17 cellular contexts compared by ENCODE assay signal in the genomic region with DNA sequence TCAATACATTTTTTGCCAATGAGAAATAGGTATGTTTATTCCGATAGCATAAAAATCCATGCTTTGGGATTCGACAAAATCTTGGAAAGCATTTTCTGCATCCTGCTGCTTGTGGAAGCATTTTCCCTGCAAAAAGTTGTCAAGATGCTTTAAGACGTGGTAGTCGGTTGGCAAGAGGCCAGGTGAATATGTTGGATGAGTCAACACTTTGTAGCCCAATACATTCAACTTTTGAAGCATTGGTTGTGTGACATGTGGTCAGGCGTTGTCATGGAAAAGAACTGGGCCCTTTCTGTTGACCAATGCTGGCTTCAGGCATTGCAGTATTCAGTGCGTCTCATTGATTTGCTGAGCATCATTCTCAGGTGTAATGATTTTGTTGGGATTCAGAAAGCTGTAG.
"Had no signal": no experiment of that assay in that cellular context is flagged by ENCODE, and none has a peak within 500 bp of the region (broad histone marks: within the 10 kb centered on the region; RNA-seq: fewer than 3 reads in every experiment).

No MANE protein-coding gene starts in this region.

- H3K4me1 ChIP-seq: lower lobe of right lung, spleen, upper lobe of left lung had no signal

- ATAC-seq: activated T-helper 17 cell treated with anti-CD3 and anti-CD28 coated beads, Interleukin-2, amount 50 U/mL, for 72 hours; left cardiac atrium; lower lobe of right lung; right cardiac atrium; stimulated activated memory B cell treated with anti-CD40 and anti-IgM and Interleukin-4, amounts not matched to agents 10 μg/mL and 1 μg/mL and 100 μg/mL, for 72 hours had no signal

- H3K27me3 ChIP-seq: spleen, upper lobe of left lung had no signal

- DNase-seq: activated B cell treated with CpG ODN at 0.5 μM for 24 hours; activated CD4-positive, alpha-beta T cell treated with anti-CD3 and anti-CD28 coated beads, Interleukin-2, amount 10 ng/mL, durations not matched to agents 7 days and 5 days; activated naive CD4-positive, alpha-beta T cell treated with anti-CD3 and anti-CD28 coated beads for 36 hours; activated T-cell treated with anti-CD3 and anti-CD28 coated beads for 4 hours; cerebellar nuclear complex; dermis blood vessel endothelial cell; erythroblast; hypothalamus; left cardiac atrium; lower lobe of right lung; naive B cell; right cardiac atrium; spleen; stimulated activated CD4-positive, alpha-beta T cell treated with anti-CD3 and anti-CD28 coated beads, Interleukin-1b, Interleukin-23, amount 100 ng/mL, for 48 hours; upper lobe of left lung had no signal

- H3K9me3 ChIP-seq: lower lobe of right lung, upper lobe of left lung had no signal

- H3K27ac ChIP-seq: lower lobe of right lung, spleen, upper lobe of left lung had no signal

- H3K4me3 ChIP-seq: lower lobe of right lung, spleen, upper lobe of left lung had no signal

- H3K36me3 ChIP-seq: lower lobe of right lung, spleen, upper lobe of left lung had no signal
